Comparison of ENCODE assay signal across 9 cellular contexts in the genomic region with DNA sequence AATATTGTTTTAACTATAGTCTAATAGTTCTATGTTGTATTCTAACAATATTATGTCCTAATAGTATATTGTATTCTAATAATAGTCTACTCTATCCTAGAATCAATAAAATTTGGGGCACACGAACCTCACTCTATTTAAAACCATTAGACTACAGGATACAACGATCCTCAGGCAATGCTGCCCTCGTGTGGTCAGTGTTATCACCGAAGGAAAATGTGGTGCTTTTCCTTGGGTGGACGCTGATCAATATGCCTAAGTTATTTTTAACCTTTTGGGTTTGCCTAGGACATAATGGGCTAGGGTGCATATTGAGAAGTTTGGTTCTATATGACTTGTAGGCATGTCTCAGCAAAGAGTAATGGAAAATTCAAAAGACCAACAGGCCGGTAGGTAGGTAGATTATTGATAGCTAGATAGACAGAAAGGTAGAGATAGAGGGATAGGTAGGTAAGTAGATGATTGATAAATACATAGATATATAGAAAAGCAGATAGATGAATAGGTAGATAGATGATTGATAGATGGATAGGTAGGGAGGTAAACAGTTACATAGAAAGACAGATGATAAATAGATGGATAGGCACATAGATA.
A peak's percentile ranks its signal among the peaks of the same experiment; 100 is the strongest.
DNase-seq lines count a peak whose midpoint lies in the region; ATAC-seq, FAIRE-seq and TF ChIP-seq lines count a peak whose summit lies in the region.
"Had no signal": no experiment of that assay in that cellular context is flagged by ENCODE, and none has a peak within 500 bp of the region (broad histone marks: within the 10 kb centered on the region; RNA-seq: fewer than 3 reads in every experiment).

No MANE protein-coding gene starts in this region.

- peaks cover 2% of the 10 kb centered on the region for H3K36me3 ChIP-seq in GM06990 (ENCODE audit: control insufficient read depth, insufficient read depth, low read length)
- no peaks in the 10 kb centered on the region for H3K36me3 ChIP-seq in body of pancreas (replicated peaks in 1 of 2; ENCODE audit: insufficient read depth in 1 of 2, low read depth in 2 of 2)
- no peaks in the 10 kb centered on the region for H3K36me3 ChIP-seq in kidney (ENCODE audit: control insufficient read depth in 1 of 2, insufficient read depth in 2 of 2, low read length in 2 of 2)

- H3K4me3 ChIP-seq in GM06990 (replicated peaks; ENCODE audit: low read depth, low read length), result no peak overlapping the region
- H3K4me3 ChIP-seq in body of pancreas, result no peak overlapping the region
- no peak overlapping the region for H3K4me3 ChIP-seq in kidney (ENCODE audit: low read length in 2 of 2)

- TF ChIP-seq CTCF in 22Rv1 (IDR thresholded peaks at IDR 0.05) (peak; percentile 66), GM06990 (IDR thresholded peaks at IDR 0.05; ENCODE audit: insufficient read depth, low read length, poor library complexity, severe bottlenecking) (peak; percentile 58), body of pancreas (IDR thresholded peaks at IDR 0.05) (peak; percentile 15 to 71 (median 51)), kidney (IDR thresholded peaks at IDR 0.05; ENCODE audit: borderline replicate concordance, extremely low read depth, insufficient read depth) (peak; percentile 42)

- no peaks in the 10 kb centered on the region for H3K4me1 ChIP-seq in body of pancreas
- H3K4me1 ChIP-seq in kidney (ENCODE audit: control insufficient read depth in 1 of 2, insufficient read depth in 1 of 2, low read depth in 1 of 2, low read length in 2 of 2), result no peaks in the 10 kb centered on the region

- H3K27me3 ChIP-seq in GM06990 (replicated peaks; ENCODE audit: control insufficient read depth, insufficient read depth, low read length) (no peaks in the 10 kb centered on the region), body of pancreas (no peaks in the 10 kb centered on the region)

- DNase-seq in GM06990 (ENCODE audit: extremely low read depth, insufficient read length), result no peak
- DNase-seq in RPMI8226, result peak; percentile 45
- DNase-seq in body of pancreas, result peak; percentile 21 to 73 (median 46)
- no peak for DNase-seq in kidney
- DNase-seq in stimulated activated CD8-positive, alpha-beta memory T cell treated with anti-CD3 and anti-CD28 coated beads, Interleukin-7, amount 100 ng/mL, for 4 hours (ENCODE audit: low read depth in 2 of 2), result peak; percentile 0 to 15

- FAIRE-seq in kidney (lab: Jason Lieb, UNC), result no peak

- H3K9me3 ChIP-seq in body of pancreas, result no peaks in the 10 kb centered on the region
- H3K9me3 ChIP-seq in kidney (ENCODE audit: control insufficient read depth in 1 of 2, low read length in 2 of 2), result no peaks in the 10 kb centered on the region

- H3K9ac ChIP-seq in kidney (ENCODE audit: low read length in 2 of 2), result no peak overlapping the region

- ATAC-seq in HG03159 (IDR thresholded peaks at IDR 0.05; ENCODE audit: unreplicated experiment), result peak; percentile 81
- no peak for ATAC-seq in body of pancreas
- no peak for ATAC-seq in GM21423 (IDR thresholded peaks at IDR 0.05; ENCODE audit: unreplicated experiment)

- no peak for TF ChIP-seq POLR2A in body of pancreas (IDR thresholded peaks at IDR 0.05)

- intact Hi-C loops in body of pancreas (cut with DNase I) (loop anchor here (10.0 kb wide), 1 partner anchor 534 kb away; no protein-coding TSS in a partner anchor), kidney (cut with DNase I) (no loop called here)

- 4 to 5% methylated on average over 6 of the region's 6 CpGs for WGBS in body of pancreas, 2 donors

- H3K27ac ChIP-seq in 22Rv1, result no peak overlapping the region
- no peak overlapping the region for H3K27ac ChIP-seq in body of pancreas
- no peak overlapping the region for H3K27ac ChIP-seq in kidney (ENCODE audit: low read depth in 2 of 2, low read length in 2 of 2)
- H3K27ac ChIP-seq: epithelial cell of prostate had no signal

Comparison
In these comparisons a context has a peak if more than half of its experiments do, and no peak if none do; other contexts are left out.
1. DNase-seq: peak in RPMI8226 (single experiment), body of pancreas (4 of 4) and stimulated activated CD8-positive, alpha-beta memory T cell treated with anti-CD3 and anti-CD28 coated beads, Interleukin-7, amount 100 ng/mL, for 4 hours (2 of 2); none in GM06990 (single experiment) and kidney (single experiment).
2. Peak in every context shown above with its lines, with median percentiles within 50 percentile points of each other: CTCF ChIP-seq.